In the genomic region with DNA sequence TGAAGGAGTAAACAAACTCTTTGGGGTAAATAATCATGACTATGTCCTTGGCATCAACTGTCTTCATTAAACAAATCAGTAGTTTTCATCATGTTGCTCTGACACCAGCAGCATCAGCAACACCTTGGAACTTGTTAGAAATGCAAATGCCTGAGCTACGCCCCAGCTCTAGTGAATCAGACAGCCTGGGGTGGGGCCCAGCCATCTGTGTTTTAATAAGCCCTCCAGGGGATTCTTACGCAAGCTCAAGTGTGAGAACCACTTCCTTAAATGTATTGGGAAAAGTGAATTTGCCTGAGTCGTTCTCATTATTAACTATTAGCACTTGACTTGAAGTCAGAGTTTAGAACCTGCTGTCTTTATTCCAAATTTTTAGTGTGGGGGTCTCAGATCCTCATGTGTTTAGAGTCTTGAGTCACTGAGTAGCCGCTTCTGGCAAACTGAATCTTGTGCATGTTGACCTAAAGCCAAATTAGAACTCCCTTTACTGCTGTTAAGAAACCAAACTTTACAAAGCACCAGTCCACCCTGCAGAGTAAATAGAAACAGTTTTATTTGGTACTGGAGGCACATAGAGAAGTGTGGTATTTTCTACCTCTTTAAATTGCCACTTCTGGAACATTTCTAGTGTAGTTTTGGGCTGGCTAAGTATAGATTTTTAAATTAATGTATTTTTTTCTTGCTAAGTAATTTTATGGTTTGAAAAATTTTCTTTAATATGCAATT, we compare ENCODE assay signal across 9 cellular contexts.
DNase-seq lines count a peak whose midpoint lies in the region; ATAC-seq and TF ChIP-seq lines count a peak whose summit lies in the region.
"Had no signal": no experiment of that assay in that cellular context is flagged by ENCODE, and none has a peak within 500 bp of the region (broad histone marks: within the 10 kb centered on the region; RNA-seq: fewer than 3 reads in every experiment).

No MANE protein-coding gene starts in this region.

- TF ChIP-seq CTCF in progenitor cell of endocrine pancreas (IDR thresholded peaks at IDR 0.05; ENCODE audit: unreplicated experiment): no peak

- no peak overlapping the region for H3K27ac ChIP-seq in epithelial cell of prostate

- no peaks in the 10 kb centered on the region for H3K36me3 Mint-ChIP-seq in naive B cell
- H3K36me3 Mint-ChIP-seq in progenitor cell of endocrine pancreas (ENCODE audit: insufficient read depth): peaks cover 6% of the 10 kb centered on the region

- H3K27me3 Mint-ChIP-seq in naive B cell (no peaks in the 10 kb centered on the region), progenitor cell of endocrine pancreas (no peaks in the 10 kb centered on the region)

- peaks cover 26 to 36% (median 33%) of the 10 kb centered on the region in 3 donors for H3K4me1 Mint-ChIP-seq in naive B cell
- H3K4me1 Mint-ChIP-seq in progenitor cell of endocrine pancreas (ENCODE audit: low read depth): peaks cover 4% of the 10 kb centered on the region

- peak; percentile 83 to 87 for ATAC-seq in naive B cell (ENCODE audit: low read depth in 2 of 2)
- no peak for ATAC-seq in GM19035 (IDR thresholded peaks at IDR 0.05; ENCODE audit: unreplicated experiment)

- DNase-seq in Ammon's horn (ENCODE audit: low spot score) (peak; percentile 32), NOMO-1 (lab: John Stamatoyannopoulos, UW; ENCODE audit: unreplicated experiment in 2 of 2) (peak; percentile 85 to 88), epithelial cell of prostate (ENCODE audit: low read depth, low spot score) (peak; percentile 49), naive B cell (peak; percentile 79), progenitor cell of endocrine pancreas (ENCODE audit: low spot score, unreplicated experiment) (no peak), NCI-H1694 (lab: John Stamatoyannopoulos, UW) (no peak)
- DNase-seq in NK-92 treated with Interleukin-12 subunit alpha and Interleukin-12 subunit beta, amount 100 ng/mL, for 24 hours (lab: John Stamatoyannopoulos, UW): no peak
- DNase-seq: BE2C had no signal

- H3K4me3 Mint-ChIP-seq in naive B cell (peak overlapping the region in 7 of 8 donors; percentile 7 to 77 (median 48)), progenitor cell of endocrine pancreas (ENCODE audit: low read depth) (no peak overlapping the region)

- H3K9me3 Mint-ChIP-seq in naive B cell (peaks cover 0 to 4% (median 0%) of the 10 kb centered on the region in 7 donors), progenitor cell of endocrine pancreas (ENCODE audit: low read depth) (peaks cover 10% of the 10 kb centered on the region)

- peak overlapping the region; percentile 98 to 100 (median 98) for H3K27ac Mint-ChIP-seq in naive B cell
- no peak overlapping the region for H3K27ac Mint-ChIP-seq in progenitor cell of endocrine pancreas

Comparison
In these comparisons a context has a peak if more than half of its experiments do, and no peak if none do; other contexts are left out.
1. DNase-seq: peak in Ammon's horn (single experiment), NOMO-1 (2 of 2), epithelial cell of prostate (single experiment) and naive B cell (single experiment); none in progenitor cell of endocrine pancreas (single experiment), NK-92 treated with Interleukin-12 subunit alpha and Interleukin-12 subunit beta, amount 100 ng/mL, for 24 hours (single experiment) and NCI-H1694 (single experiment).